1 cellular context compared by ENCODE assay signal in genomic region chr19:46069841-46070341, GRCh38.
TF ChIP-seq lines count a peak whose summit lies in the region.

No MANE protein-coding gene starts in this region.

TF ChIP-seq in HepG2, 621 proteins besides CTCF, POLR2A, EP300 and RAD21:
- TF ChIP-seq ATF7 (IDR thresholded peaks at IDR 0.05): 0 out of 2 replicates have a peak, but pooled peaks have one; percentile 4
- no peak for TF ChIP-seq ATF7 (CRISPR knock-in tag; IDR thresholded peaks at IDR 0.05)
- TF ChIP-seq CREB1 (IDR thresholded peaks at IDR 0.05): peak; percentile 31; the same call in 1 of the 2 replicates
- TF ChIP-seq CREB1 (CRISPR knock-in tag; IDR thresholded peaks at IDR 0.05): no peak
- TF ChIP-seq FOXP1 (IDR thresholded peaks at IDR 0.05): no peak
- no peak for TF ChIP-seq FOXP1 (CRISPR knock-in tag; IDR thresholded peaks at IDR 0.05)
- no peak for TF ChIP-seq ZSCAN30 (CRISPR knock-in tag; IDR thresholded peaks at IDR 0.05)
TF ChIP-seq in HepG2: peak in this region for 2.
